Comparison of ENCODE assay signal across 15 cellular contexts in genomic region chr6:109879521-109879920, GRCh38.
A peak's percentile ranks its signal among the peaks of the same experiment; 100 is the strongest.
DNase-seq lines count a peak whose midpoint lies in the region; ATAC-seq, FAIRE-seq and TF ChIP-seq lines count a peak whose summit lies in the region.
"Had no signal": no experiment of that assay in that cellular context is flagged by ENCODE, and none has a peak within 500 bp of the region (broad histone marks: within the 10 kb centered on the region; RNA-seq: fewer than 3 reads in every experiment).

No MANE protein-coding gene starts in this region.

- no peaks in the 10 kb centered on the region for H3K79me1 ChIP-seq in neuronal stem cell (ENCODE audit: low read depth, low read length)

- TF ChIP-seq CTCF in K562 (IDR thresholded peaks at IDR 0.05 in 2 of 3, conservative IDR thresholded peaks at IDR 0.05 in 1 of 3; ENCODE audit: insufficient read depth in 2 of 3, low read depth in 1 of 3, low read length in 3 of 3) (no peak), testis (IDR thresholded peaks at IDR 0.05) (no peak), left ventricle myocardium inferior (IDR thresholded peaks at IDR 0.05; ENCODE audit: borderline replicate concordance) (no peak)

- H4K20me1 ChIP-seq in K562 (replicated peaks; ENCODE audit: control insufficient read depth, insufficient read depth, low read length): no peaks in the 10 kb centered on the region
- H4K20me1 ChIP-seq: BLaER1 treated with 17β-estradiol and CSF1 and Interleukin-3, amounts not matched to agents 10 nM and 100 nM had no signal

- H3K9me3 ChIP-seq in K562 (replicated peaks; ENCODE audit: control insufficient read depth, insufficient read depth, low read depth, low read length) (no peaks in the 10 kb centered on the region), esophagus (ENCODE audit: control insufficient read depth in 2 of 2, insufficient read depth in 1 of 2, low read depth in 1 of 2, low read length in 1 of 2) (peaks cover 3 to 5% of the 10 kb centered on the region in 2 donors), neuronal stem cell (replicated peaks in 1 of 2; ENCODE audit: control insufficient read depth in 2 of 2, insufficient read depth in 1 of 2, low read depth in 1 of 2, low read length in 2 of 2) (peaks cover 0 to 5% of the 10 kb centered on the region in 2 donors), testis (no peaks in the 10 kb centered on the region), left ventricle myocardium inferior (replicated peaks) (no peaks in the 10 kb centered on the region)

- H3K4me1 ChIP-seq in K562 (replicated peaks in 1 of 2; ENCODE audit: control insufficient read depth in 2 of 2, insufficient read depth in 2 of 2, low read length in 2 of 2): no peaks in the 10 kb centered on the region; a peak in 2 of 5 replicates
- peaks cover 0 to 2% of the 10 kb centered on the region in 2 donors for H3K4me1 ChIP-seq in esophagus (ENCODE audit: control insufficient read depth in 2 of 2, insufficient read depth in 2 of 2, low read length in 1 of 2)
- no peaks in the 10 kb centered on the region for H3K4me1 ChIP-seq in neuronal stem cell (ENCODE audit: control insufficient read depth in 2 of 2, insufficient read depth in 1 of 2, low read depth in 1 of 2, low read length in 2 of 2)
- peaks cover 32% of the 10 kb centered on the region for H3K4me1 ChIP-seq in testis
- no peaks in the 10 kb centered on the region for H3K4me1 ChIP-seq in left ventricle myocardium inferior

- H2BK15ac ChIP-seq in neuronal stem cell (ENCODE audit: low read length): no peak overlapping the region

- no peak for TF ChIP-seq RAD21 in K562 (CRISPR knock-in tag; conservative IDR thresholded peaks at IDR 0.05 in 1 of 2, IDR thresholded peaks at IDR 0.05 in 1 of 2)

- no peak overlapping the region for H3K18ac ChIP-seq in neuronal stem cell (ENCODE audit: low read length)

- in situ Hi-C loops in K562 (cut with MboI): no loop called here

- DNase-seq in K562 (ENCODE audit: extremely low read depth in 1 of 4, low spot score in 3 of 4) (peak in 1 of 4 experiments; percentile 8), neuronal stem cell (ENCODE audit: low spot score) (no peak), testis (peak; percentile 16), NCI-H82 treated with DMSO at 0.1 percent for 48 hours (lab: John Stamatoyannopoulos, UW; ENCODE audit: unreplicated experiment) (no peak), NK-92 (lab: John Stamatoyannopoulos, UW; ENCODE audit: unreplicated experiment) (no peak), left ventricle myocardium inferior (no peak)
- DNase-seq: Calu3; CD8-positive, alpha-beta T cell; GF-D8; NCI-H1105; NCI-H1694; RPMI8226 had no signal

- H3K4me2 ChIP-seq in K562 (ENCODE audit: insufficient read depth, low read length) (no peak overlapping the region), neuronal stem cell (ENCODE audit: insufficient read depth, low read length, poor library complexity, severe bottlenecking) (no peak overlapping the region)
- H3K4me2 ChIP-seq: BLaER1 treated with 17β-estradiol and CSF1 and Interleukin-3, amounts not matched to agents 10 nM and 100 nM had no signal

- H3K27ac ChIP-seq in K562 (ENCODE audit: extremely low read depth, low read depth, low read length): no peak overlapping the region
- H3K27ac ChIP-seq in esophagus (ENCODE audit: low read depth in 2 of 2, low read length in 1 of 2): peak overlapping the region; percentile 91 to 92
- H3K27ac ChIP-seq in neuronal stem cell (replicated peaks; ENCODE audit: low read length): no peak overlapping the region
- peak overlapping the region in 1 of 2 donors; percentile 69 for H3K27ac ChIP-seq in testis
- no peak overlapping the region for H3K27ac ChIP-seq in left ventricle myocardium inferior (replicated peaks)
- H3K27ac ChIP-seq: BLaER1 treated with 17β-estradiol and CSF1 and Interleukin-3, amounts not matched to agents 10 nM and 100 nM had no signal

- H3K36me3 ChIP-seq in K562 (ENCODE audit: control insufficient read depth, insufficient read depth, low read length) (no peaks in the 10 kb centered on the region), esophagus (ENCODE audit: control insufficient read depth in 2 of 2, insufficient read depth in 2 of 2, low read length in 1 of 2) (no peaks in the 10 kb centered on the region), neuronal stem cell (replicated peaks in 1 of 2; ENCODE audit: control insufficient read depth in 2 of 2, insufficient read depth in 2 of 2, low read length in 2 of 2) (no peaks in the 10 kb centered on the region), testis (ENCODE audit: low read depth, missing control alignments) (no peaks in the 10 kb centered on the region), left ventricle myocardium inferior (no peaks in the 10 kb centered on the region)

- H2AFZ ChIP-seq in K562 (ENCODE audit: low read depth, low read length) (peak overlapping the region; percentile 9; the same call in 1 of the 2 replicates), neuronal stem cell (ENCODE audit: low read length) (no peak overlapping the region)

- intact Hi-C loops in K562 (cut with micrococcal nuclease) (no loop called here), testis (cut with DNase I; ENCODE audit: low total_unique reads) (no loop called here), left ventricle myocardium inferior (cut with micrococcal nuclease) (no loop called here)

- ATAC-seq in K562 (no peak), HG03039 (IDR thresholded peaks at IDR 0.05; ENCODE audit: unreplicated experiment) (no peak)
- ATAC-seq: CD8-positive, alpha-beta T cell had no signal

- H2BK120ac ChIP-seq in neuronal stem cell (ENCODE audit: low read depth, low read length): no peak overlapping the region

- H2BK5ac ChIP-seq in neuronal stem cell (ENCODE audit: low read length): no peak overlapping the region

- BruUV-seq in K562 (replicated peaks; lab: Mats Ljungman, UMichigan): no TSS peak

- H4K8ac ChIP-seq in neuronal stem cell (ENCODE audit: low read depth, low read length): no peak overlapping the region

- CTCF ChIA-PET in K562 (lab: Yijun Ruan, JAX; ENCODE audit: low intra/inter-chr PET ratio): no interaction called here

- H3K27me3 ChIP-seq in K562 (ENCODE audit: control insufficient read depth in 2 of 2, insufficient read depth in 2 of 2, low read length in 2 of 2) (peaks cover 0 to 11% of the 10 kb centered on the region in 2 experiments; a peak in 2 of 5 replicates), esophagus (ENCODE audit: control insufficient read depth in 1 of 2, insufficient read depth in 2 of 2, low read length in 2 of 2) (no peaks in the 10 kb centered on the region), neuronal stem cell (ENCODE audit: control insufficient read depth in 3 of 3, insufficient read depth in 3 of 3, low read depth in 1 of 3, low read length in 3 of 3) (peaks cover 0 to 5% (median 0%) of the 10 kb centered on the region in 3 experiments), testis (no peaks in the 10 kb centered on the region), left ventricle myocardium inferior (ENCODE audit: low read depth) (peaks cover 4% of the 10 kb centered on the region)
- H3K27me3 ChIP-seq: BLaER1 treated with 17β-estradiol and CSF1 and Interleukin-3, amounts not matched to agents 10 nM and 100 nM had no signal

- H3K23ac ChIP-seq in neuronal stem cell (ENCODE audit: low read depth, low read length, poor library complexity): peak overlapping the region; percentile 43

- WGBS in K562 (ENCODE audit: insufficient coverage, low coverage, missing lambda C conversion rate): 7% methylated on average over 15 of the region's 15 CpGs
- 53 to 68% methylated on average over 15 of the region's 15 CpGs for WGBS in esophagus, 2 donors
- WGBS in neuronal stem cell (ENCODE audit: extremely low coverage in 2 of 2, insufficient read length in 2 of 2, insufficient replicate concordance in 1 of 2), 2 donors: no CpG with 5 or more reads among the region's 15 CpGs
- 71 to 79% methylated on average over 13 to 15 of the region's 15 CpGs for WGBS in testis, 2 donors

- H4K91ac ChIP-seq in neuronal stem cell (ENCODE audit: low read depth, low read length, poor library complexity): no peak overlapping the region

- no peak overlapping the region for H3K14ac ChIP-seq in neuronal stem cell (ENCODE audit: low read length)

- no peak for TF ChIP-seq POLR2A in K562 (conservative IDR thresholded peaks at IDR 0.05)
- no peak for TF ChIP-seq POLR2A in testis (IDR thresholded peaks at IDR 0.05)

- no peak overlapping the region for H3K4ac ChIP-seq in neuronal stem cell (ENCODE audit: low read length)

- H2AK5ac ChIP-seq in neuronal stem cell (ENCODE audit: low read depth, low read length): no peak overlapping the region

- POLR2A ChIA-PET in K562 (lab: Yijun Ruan, JAX): interaction anchor here (0.6 kb wide), 1 partner anchor 151 kb away, joined by 3 read pairs; no protein-coding TSS in a partner anchor

- no peak for TF ChIP-seq EP300 in K562 (IDR thresholded peaks at IDR 0.05; ENCODE audit: low read length)

- FAIRE-seq in K562 (lab: Jason Lieb, UNC): no peak

- no peak overlapping the region for H3K9ac ChIP-seq in K562 (ENCODE audit: insufficient read depth in 1 of 2, low read depth in 2 of 2, low read length in 2 of 2)
- no peak overlapping the region for H3K9ac ChIP-seq in neuronal stem cell (ENCODE audit: low read depth, low read length, poor library complexity)
- H3K9ac ChIP-seq: BLaER1 treated with 17β-estradiol and CSF1 and Interleukin-3, amounts not matched to agents 10 nM and 100 nM had no signal

- H3K4me3 ChIP-seq in K562: no peak overlapping the region
- peak overlapping the region; percentile 23 to 35 for H3K4me3 ChIP-seq in esophagus (ENCODE audit: low read depth in 1 of 2, low read length in 2 of 2)
- H3K4me3 ChIP-seq in neuronal stem cell (ENCODE audit: low read length in 2 of 2): no peak overlapping the region
- H3K4me3 ChIP-seq in testis: no peak overlapping the region
- H3K4me3 ChIP-seq in left ventricle myocardium inferior: no peak overlapping the region
- H3K4me3 ChIP-seq: BLaER1 treated with 17β-estradiol and CSF1 and Interleukin-3, amounts not matched to agents 10 nM and 100 nM had no signal

- H3K79me2 ChIP-seq in K562 (ENCODE audit: control insufficient read depth, insufficient read depth, low read length): no peaks in the 10 kb centered on the region

- no peaks in the 10 kb centered on the region for H3K9me1 ChIP-seq in K562 (ENCODE audit: control insufficient read depth, insufficient read depth, low read length)

- H2BK12ac ChIP-seq in neuronal stem cell (ENCODE audit: low read length): no peak overlapping the region

TF ChIP-seq in K562, 482 proteins besides CTCF, POLR2A, EP300 and RAD21 (continues in another document):
- no peak for TF ChIP-seq E2F6 (IDR thresholded peaks at IDR 0.05; ENCODE audit: borderline replicate concordance in 1 of 2, extremely low read depth in 1 of 2, insufficient read depth in 1 of 2, insufficient read length in 1 of 2, low read depth in 1 of 2, low read length in 1 of 2, poor library complexity in 1 of 2, severe bottlenecking in 1 of 2)

Comparison
In these comparisons a context has a peak if more than half of its experiments do, and no peak if none do; other contexts are left out.
1. H3K27ac ChIP-seq: peak in esophagus (2 of 2); none in K562 (single experiment), neuronal stem cell (single experiment) and left ventricle myocardium inferior (single experiment).
2. H3K4me3 ChIP-seq: peak in esophagus (2 of 2); none in K562 (single experiment), neuronal stem cell (0 of 2), testis (0 of 2) and left ventricle myocardium inferior (single experiment).